ENCODE assay signal across 7 cellular contexts in genomic region chr14:77212933-77213656, GRCh38. TPM values are rescaled to one million over a fixed set of nuclear protein-coding genes. Genes with fewer than 3 reads are reported as not detected.
DNase-seq lines count a peak whose midpoint lies in the region; TF ChIP-seq lines count a peak whose summit lies in the region.

No MANE protein-coding gene starts in this region.

- no peak overlapping the region for H3K4me3 ChIP-seq in fibroblast of lung (replicated peaks in 1 of 4; ENCODE audit: control extremely low read depth in 1 of 4, insufficient read depth in 1 of 4, low read depth in 3 of 4, low read length in 4 of 4)
- no peak overlapping the region for H3K4me3 ChIP-seq in sigmoid colon

- H3K4me1 ChIP-seq in fibroblast of lung (ENCODE audit: control insufficient read depth, extremely low read depth, insufficient read depth, low read length): no peaks in the 10 kb centered on the region
- no peaks in the 10 kb centered on the region for H3K4me1 ChIP-seq in sigmoid colon

- intact Hi-C loops in sigmoid colon (cut with DNase I): no loop called here

- TF ChIP-seq CTCF in fibroblast of lung (conservative IDR thresholded peaks at IDR 0.05 in 1 of 2, IDR thresholded peaks at IDR 0.05 in 1 of 2; ENCODE audit: low read depth in 1 of 2, low read length in 2 of 2): peak; percentile 30 to 57
- peak in 1 of 4 experiments; percentile 27 for TF ChIP-seq CTCF in sigmoid colon (IDR thresholded peaks at IDR 0.05)

- H3K9me3 ChIP-seq in fibroblast of lung (ENCODE audit: control insufficient read depth, insufficient read depth, low read depth, low read length): no peaks in the 10 kb centered on the region
- no peaks in the 10 kb centered on the region for H3K9me3 ChIP-seq in sigmoid colon

- H3K9ac ChIP-seq in fibroblast of lung (ENCODE audit: insufficient read depth, low read length): no peak overlapping the region

- H3K27me3 ChIP-seq in fibroblast of lung (ENCODE audit: control insufficient read depth, insufficient read depth, low read length): no peaks in the 10 kb centered on the region
- H3K27me3 ChIP-seq in sigmoid colon: peaks cover 0 to 10% (median 0%) of the 10 kb centered on the region in 3 donors

- no peak overlapping the region for H3K4me2 ChIP-seq in fibroblast of lung (ENCODE audit: extremely low read depth, insufficient read depth, low read length)

- peak; percentile 15 for DNase-seq in EH (ENCODE audit: low read depth)
- peak; percentile 25 for DNase-seq in H4 (ENCODE audit: low spot score)
- peak; percentile 73 for DNase-seq in NCI-H1105 treated with DMSO at 0.1 percent for 48 hours (lab: John Stamatoyannopoulos, UW)
- DNase-seq in UCSD-AML1 (lab: John Stamatoyannopoulos, UW; ENCODE audit: unreplicated experiment): peak; percentile 34
- peak in 1 of 2 donors; percentile 11 for DNase-seq in fibroblast of lung (ENCODE audit: low read depth in 2 of 2)
- peak; percentile 21 for DNase-seq in renal cortical epithelial cell (ENCODE audit: low read depth)
- DNase-seq in sigmoid colon: no peak

- H3K79me2 ChIP-seq in fibroblast of lung (ENCODE audit: control insufficient read depth, insufficient read depth, low read length): no peaks in the 10 kb centered on the region

- H2AFZ ChIP-seq in fibroblast of lung (ENCODE audit: low read length): no peak overlapping the region

- 12 to 13% methylated on average over 17 of the region's 17 CpGs for WGBS in sigmoid colon, 2 donors

- no peak for TF ChIP-seq POLR2A in sigmoid colon (IDR thresholded peaks at IDR 0.05)

- TF ChIP-seq EP300 in sigmoid colon (IDR thresholded peaks at IDR 0.05): no peak

- no peaks in the 10 kb centered on the region for H4K20me1 ChIP-seq in fibroblast of lung (ENCODE audit: control insufficient read depth, extremely low read depth, insufficient read depth, low read length)

- H3K27ac ChIP-seq in fibroblast of lung (ENCODE audit: insufficient read depth, low read length): no peak overlapping the region
- no peak overlapping the region for H3K27ac ChIP-seq in sigmoid colon

- H3K36me3 ChIP-seq in fibroblast of lung (ENCODE audit: control insufficient read depth, insufficient read depth, low read length): no peaks in the 10 kb centered on the region
- H3K36me3 ChIP-seq in sigmoid colon: no peaks in the 10 kb centered on the region

RNA-seq across cellular contexts. Expression of gene TMEM63C, which starts 31.5 kb away (rescaled TPM):
- total RNA-seq in H4 (2014; rRNA removed; shearing (Covaris generic)): 0.77 and 1.3 TPM in 2 replicates
- total RNA-seq in fibroblast of lung: 0.66 TPM in 1 of 2 replicates, not detected in the other
- not detected in 2 replicates for polyA plus RNA-seq in fibroblast of lung
- not detected in 2 replicates for polyA plus RNA-seq in fibroblast of lung (2012)
- not detected in 2 replicates for polyA minus RNA-seq in fibroblast of lung (ENCODE audit: low replicate concordance)
- 0.17 and 1.9 TPM in 2 replicates for total RNA-seq in renal cortical epithelial cell
- 1 to 10 TPM in 3 of 4 donors, under 1 TPM in 1; 0.28 to 2.1 (median 1.2) TPM for total RNA-seq in sigmoid colon
- 1 to 10 TPM; 1.8 to 6.5 (median 5.5) TPM for polyA plus RNA-seq in sigmoid colon

RNA-seq across cellular contexts. Expression of gene NGB, which starts 57.9 kb away (rescaled TPM):
- total RNA-seq in H4 (2014; rRNA removed; shearing (Covaris generic)): not detected in 2 replicates
- total RNA-seq in fibroblast of lung (not detected in 2 replicates), renal cortical epithelial cell (0.35 TPM in 1 of 2 replicates, not detected in the other), sigmoid colon (1 to 10 TPM; 3.5 to 10.0 (median 9.5) TPM)
- polyA plus RNA-seq in fibroblast of lung (not detected in 2 replicates), sigmoid colon (1 to 10 TPM in 1 of 3 donors, not detected in 2; 1.9 TPM)
- not detected in 2 replicates for polyA plus RNA-seq in fibroblast of lung (2012)
- not detected in 2 replicates for polyA minus RNA-seq in fibroblast of lung (ENCODE audit: low replicate concordance)
